Comparison of ENCODE assay signal across 23 cellular contexts in genomic region chr15:59642351-59642750, GRCh38. TPM values are rescaled to one million over a fixed set of nuclear protein-coding genes. Genes with fewer than 3 reads are reported as not detected.
DNase-seq lines count a peak whose midpoint lies in the region; FAIRE-seq and TF ChIP-seq lines count a peak whose summit lies in the region.
"Had no signal": no experiment of that assay in that cellular context is flagged by ENCODE, and none has a peak within 500 bp of the region (broad histone marks: within the 10 kb centered on the region; RNA-seq: fewer than 3 reads in every experiment).

No MANE protein-coding gene starts in this region.

- no peaks in the 10 kb centered on the region; the same call in 1 of the 2 replicates for H3K79me2 ChIP-seq in GM23248 (ENCODE audit: insufficient read depth)
- peaks cover 8% of the 10 kb centered on the region for H3K79me2 ChIP-seq in astrocyte (ENCODE audit: insufficient read depth, low read length)
- peaks cover 9% of the 10 kb centered on the region for H3K79me2 ChIP-seq in hepatocyte

- intact Hi-C loops in A673 (cut with micrococcal nuclease; ENCODE audit: unreplicated experiment), result no loop called here

- POLR2A ChIA-PET in A673 (lab: Charles Lee; ENCODE audit: low non-redundant PET), result no interaction called here

- H3K4me1 ChIP-seq in A673 (ENCODE audit: insufficient read depth, low read length, poor library complexity, severe bottlenecking) (no peaks in the 10 kb centered on the region), GM23248 (ENCODE audit: insufficient read depth) (no peaks in the 10 kb centered on the region), astrocyte (ENCODE audit: insufficient read depth, low read length) (no peaks in the 10 kb centered on the region), hepatocyte (ENCODE audit: insufficient read depth) (no peaks in the 10 kb centered on the region)
- H3K4me1 ChIP-seq: Caco-2, sigmoid colon had no signal

- no peaks in the 10 kb centered on the region for H3K9me3 ChIP-seq in A673 (ENCODE audit: low read depth, low read length, poor library complexity, severe bottlenecking)
- no peaks in the 10 kb centered on the region for H3K9me3 ChIP-seq in GM23248 (ENCODE audit: low read depth)
- H3K9me3 ChIP-seq in astrocyte (ENCODE audit: insufficient read depth, low read depth, low read length), result no peaks in the 10 kb centered on the region
- H3K9me3 ChIP-seq in hepatocyte (ENCODE audit: low read depth), result no peaks in the 10 kb centered on the region
- H3K9me3 ChIP-seq: Caco-2, sigmoid colon had no signal

- no peak overlapping the region for H3K27ac ChIP-seq in A673 (ENCODE audit: low read depth, low read length, poor library complexity, severe bottlenecking)
- H3K27ac ChIP-seq in GM23248, result no peak overlapping the region
- H3K27ac ChIP-seq in astrocyte (ENCODE audit: low read depth, low read length), result no peak overlapping the region
- H3K27ac ChIP-seq in hepatocyte, result no peak overlapping the region
- H3K27ac ChIP-seq: sigmoid colon had no signal

- H3K4me2 ChIP-seq in GM23248 (ENCODE audit: unreplicated experiment), result no peak overlapping the region
- H3K4me2 ChIP-seq in astrocyte (ENCODE audit: low read length), result no peak overlapping the region
- H3K4me2 ChIP-seq in hepatocyte, result no peak overlapping the region

- H3K27me3 ChIP-seq in A673 (replicated peaks; ENCODE audit: insufficient read depth, low read depth, low read length, poor library complexity) (no peaks in the 10 kb centered on the region), GM23248 (replicated peaks; ENCODE audit: insufficient read depth) (no peaks in the 10 kb centered on the region), astrocyte (ENCODE audit: insufficient read depth, low read length) (no peaks in the 10 kb centered on the region), hepatocyte (no peaks in the 10 kb centered on the region)
- H3K27me3 ChIP-seq: sigmoid colon had no signal

- H2AFZ ChIP-seq in GM23248 (no peak overlapping the region), astrocyte (ENCODE audit: low read depth, low read length) (no peak overlapping the region), hepatocyte (no peak overlapping the region)

- H3K36me3 Mint-ChIP-seq in astrocyte (ENCODE audit: low read depth, unreplicated experiment), result no peaks in the 10 kb centered on the region

- WGBS in GM23248 (ENCODE audit: low coverage in 1 of 2, low lambda C conversion rate in 2 of 2, missing lambda C conversion rate in 2 of 2), 2 experiments, result 54 to 60% methylated on average over 2 of the region's 2 CpGs
- WGBS in hepatocyte (ENCODE audit: low lambda C conversion rate, missing lambda C conversion rate), result 87% methylated on average over 2 of the region's 2 CpGs

- H3K9me3 Mint-ChIP-seq in astrocyte (ENCODE audit: unreplicated experiment), result no peaks in the 10 kb centered on the region
- H3K9me3 Mint-ChIP-seq: activated T-helper 17 cell treated with anti-CD3 and anti-CD28 coated beads, Interleukin-2, amount 50 U/mL, for 72 hours had no signal

- H3K4me1 Mint-ChIP-seq in astrocyte (ENCODE audit: low read depth, unreplicated experiment), result peaks cover 9% of the 10 kb centered on the region

- in situ Hi-C loops in GM23248 (cut with MboI), result no loop called here

- BruUV-seq in A673 (replicated peaks; lab: Mats Ljungman, UMichigan), result no TSS peak

- H3K36me3 ChIP-seq in A673 (ENCODE audit: insufficient read depth, low read length, poor library complexity, severe bottlenecking) (peaks cover 16% of the 10 kb centered on the region), GM23248 (ENCODE audit: low read depth) (peaks cover 18% of the 10 kb centered on the region; the same call in 1 of the 2 replicates), astrocyte (ENCODE audit: insufficient read depth, low read length) (peaks cover 35% of the 10 kb centered on the region), hepatocyte (replicated peaks; ENCODE audit: insufficient read depth, low read depth) (no peaks in the 10 kb centered on the region)

- H3K9ac ChIP-seq in GM23248 (no peak overlapping the region), astrocyte (ENCODE audit: low read length) (no peak overlapping the region)

- no peak for DNase-seq in A673 (ENCODE audit: low spot score)
- DNase-seq in GM23248, result peak; percentile 21
- DNase-seq in astrocyte (ENCODE audit: low read depth), result no peak
- no peak for DNase-seq in hepatocyte (ENCODE audit: low spot score)
- DNase-seq in HuH-7.5 (ENCODE audit: low spot score), result no peak
- DNase-seq in COR-L47 (lab: John Stamatoyannopoulos, UW), result no peak
- DNase-seq in foreskin fibroblast, result no peak
- DNase-seq in amygdala (lab: John Stamatoyannopoulos, UW), result no peak
- DNase-seq: amniotic stem cell; Caco-2; HCEC 1CT; KG1; NCI-H1417; NCI-H2171 treated with DMSO at 0.1 percent for 48 hours; NCI-H69; sigmoid colon; stimulated activated CD4-positive, alpha-beta T cell treated with anti-CD3 and anti-CD28 coated beads, Interleukin-2, amount 100 ng/mL, for 24 hours; T1000 had no signal

- H3K4me3 ChIP-seq in A673 (ENCODE audit: low read depth, low read length, poor library complexity, severe bottlenecking), result no peak overlapping the region
- H3K4me3 ChIP-seq in GM23248, result no peak overlapping the region
- no peak overlapping the region for H3K4me3 ChIP-seq in astrocyte (ENCODE audit: insufficient read depth, low read depth, low read length)
- no peak overlapping the region for H3K4me3 ChIP-seq in hepatocyte
- H3K4me3 ChIP-seq in foreskin fibroblast (ENCODE audit: low read depth in 1 of 2, low read length in 2 of 2), result no peak overlapping the region
- H3K4me3 ChIP-seq: sigmoid colon had no signal

- H3K9me2 ChIP-seq in GM23248 (ENCODE audit: insufficient read depth), result no peaks in the 10 kb centered on the region
- no peaks in the 10 kb centered on the region for H3K9me2 ChIP-seq in hepatocyte (replicated peaks; ENCODE audit: insufficient read depth)

- CTCF ChIA-PET in A673 (lab: Charles Lee), result no interaction called here

- H3K27me3 Mint-ChIP-seq in astrocyte (ENCODE audit: low read depth, unreplicated experiment), result no peaks in the 10 kb centered on the region
- H3K27me3 Mint-ChIP-seq: activated T-helper 17 cell treated with anti-CD3 and anti-CD28 coated beads, Interleukin-2, amount 50 U/mL, for 72 hours had no signal

- H3K27ac Mint-ChIP-seq in astrocyte (ENCODE audit: unreplicated experiment), result no peak overlapping the region
- H3K27ac Mint-ChIP-seq: activated T-helper 17 cell treated with anti-CD3 and anti-CD28 coated beads, Interleukin-2, amount 50 U/mL, for 72 hours had no signal

- no peak overlapping the region for H3K4me3 Mint-ChIP-seq in astrocyte (ENCODE audit: unreplicated experiment)
- H3K4me3 Mint-ChIP-seq: activated T-helper 17 cell treated with anti-CD3 and anti-CD28 coated beads, Interleukin-2, amount 50 U/mL, for 72 hours had no signal

- peak; percentile 34; the same call in 1 of the 2 replicates for TF ChIP-seq CTCF in A673 (conservative IDR thresholded peaks at IDR 0.05; ENCODE audit: low read depth, low read length)
- peak; percentile 13 for TF ChIP-seq CTCF in astrocyte (IDR thresholded peaks at IDR 0.05; ENCODE audit: insufficient read depth, low read depth, low read length)
- peak; percentile 26 for TF ChIP-seq CTCF in hepatocyte (IDR thresholded peaks at IDR 0.05; ENCODE audit: poor library complexity)
- no peak for TF ChIP-seq CTCF in foreskin fibroblast (IDR thresholded peaks at IDR 0.05; ENCODE audit: low read depth, low read length)

- H4K20me1 ChIP-seq in GM23248 (ENCODE audit: insufficient read depth) (no peaks in the 10 kb centered on the region), astrocyte (ENCODE audit: insufficient read depth, low read length) (peaks cover 10% of the 10 kb centered on the region), hepatocyte (ENCODE audit: insufficient read depth, poor library complexity, severe bottlenecking) (no peaks in the 10 kb centered on the region)

- no peaks in the 10 kb centered on the region for H3F3A ChIP-seq in GM23248 (ENCODE audit: insufficient read depth)

- FAIRE-seq in astrocyte (lab: Jason Lieb, UNC), result no peak
- FAIRE-seq: colon, endothelial cell of umbilical vein had no signal

RNA-seq across cellular contexts. Expression of gene GTF2A2, which starts 15.0 kb away (rescaled TPM):
- total RNA-seq in A673 (2021) (209 and 230 TPM in 2 replicates), astrocyte (128 and 152 TPM in 2 replicates), hepatocyte (42.9 and 50.9 TPM in 2 replicates)
- 30.8 and 66.3 TPM in 2 replicates for total RNA-seq in GM23248 (2014; rRNA removed; shearing (Covaris generic))
- polyA plus RNA-seq in GM23248 (2016; fragmentation: Nextera tagmentation; extraction: Ambion mirVana) (244 and 247 TPM in 2 replicates), hepatocyte (252 and 253 TPM in 2 replicates)

RNA-seq across cellular contexts. Expression of gene GCNT3, which starts 30.8 kb away (rescaled TPM):
- total RNA-seq in A673 (2021) (not detected in 2 replicates), astrocyte (1.3 and 1.8 TPM in 2 replicates), hepatocyte (17.5 and 21.6 TPM in 2 replicates)
- not detected in 2 replicates for total RNA-seq in GM23248 (2014; rRNA removed; shearing (Covaris generic))
- polyA plus RNA-seq in GM23248 (2016; fragmentation: Nextera tagmentation; extraction: Ambion mirVana) (not detected in 2 replicates), hepatocyte (14.6 and 19.9 TPM in 2 replicates)
- total RNA-seq: activated T-helper 17 cell treated with anti-CD3 and anti-CD28 coated beads, Interleukin-2, amount 50 U/mL, for 72 hours; endothelial cell of umbilical vein; glomerular endothelial cell; urinary bladder had no signal
- polyA plus RNA-seq: endothelial cell of umbilical vein had no signal

RNA-seq across cellular contexts. Expression of gene BNIP2, which starts 46.8 kb away (rescaled TPM):
- 58.1 and 59.3 TPM in 2 replicates for total RNA-seq in A673 (2021)
- 113 and 123 TPM in 2 replicates for total RNA-seq in GM23248 (2014; rRNA removed; shearing (Covaris generic))
- polyA plus RNA-seq in GM23248 (2016; fragmentation: Nextera tagmentation; extraction: Ambion mirVana), result 81.6 and 81.9 TPM in 2 replicates
- total RNA-seq in astrocyte, result 67.1 and 73.1 TPM in 2 replicates
- total RNA-seq in hepatocyte, result 78.2 and 102 TPM in 2 replicates
- 55.0 and 77.0 TPM in 2 replicates for polyA plus RNA-seq in hepatocyte
